ENCODE assay signal across 8 cellular contexts in the genomic region with DNA sequence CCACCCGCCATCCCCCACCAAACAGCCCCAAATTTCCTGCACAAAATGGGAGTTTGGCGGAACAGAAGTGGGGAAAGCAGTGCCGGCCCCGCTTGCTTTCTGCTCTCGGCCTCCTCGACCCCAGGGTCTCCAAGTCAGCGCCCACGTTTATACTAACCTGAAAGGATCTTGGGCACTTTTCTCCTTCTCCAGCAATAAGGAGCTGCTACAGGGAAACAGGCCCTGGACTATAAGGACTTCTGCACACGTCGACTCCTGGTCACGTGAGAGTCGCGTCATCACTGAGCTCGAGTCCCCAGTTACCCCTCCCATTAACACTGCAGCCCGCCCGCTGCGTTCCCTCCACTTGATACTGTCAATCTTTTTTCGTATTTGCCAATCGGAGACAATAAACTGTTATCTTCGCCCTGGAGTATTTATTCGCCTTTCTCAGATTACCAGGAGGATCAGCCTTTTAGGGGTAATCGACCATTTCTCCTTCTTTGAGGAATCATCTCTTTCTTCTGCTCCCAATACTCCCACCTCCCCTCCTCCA. TPM values are rescaled to one million over a fixed set of nuclear protein-coding genes. Genes with fewer than 3 reads are reported as not detected.
A peak's percentile ranks its signal among the peaks of the same experiment; 100 is the strongest.
DNase-seq lines count a peak whose midpoint lies in the region; ATAC-seq and TF ChIP-seq lines count a peak whose summit lies in the region.

A gene with protein sequence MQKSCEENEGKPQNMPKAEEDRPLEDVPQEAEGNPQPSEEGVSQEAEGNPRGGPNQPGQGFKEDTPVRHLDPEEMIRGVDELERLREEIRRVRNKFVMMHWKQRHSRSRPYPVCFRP (minus strand): TSS at position 235 of the 535 bp plus-strand sequence. CDS start 1,176 bp downstream, outside the sequence.

- no peak for TF ChIP-seq CTCF in BJ (IDR thresholded peaks at IDR 0.05; ENCODE audit: insufficient read depth, low read depth, low read length)

- H3K27me3 ChIP-seq in BJ (ENCODE audit: control insufficient read depth, insufficient read depth, low read length) = no peaks in the 10 kb centered on the region

- H3K27ac Mint-ChIP-seq in effector memory CD8-positive, alpha-beta T cell = peak within 1 kb of the TSS; percentile 96 to 97

- peaks cover 2% of the 10 kb centered on the region; the same call in 1 of the 2 replicates for H3K36me3 ChIP-seq in BJ (ENCODE audit: control insufficient read depth, insufficient read depth, low read length)

- peak within 1 kb of the TSS; percentile 97 to 98 for H3K4me3 Mint-ChIP-seq in effector memory CD8-positive, alpha-beta T cell

- peak; percentile 17 for DNase-seq in BJ (ENCODE audit: low read depth)
- peak; percentile 53 for DNase-seq in NCI-H748 treated with DMSO at 0.1 percent for 48 hours (lab: John Stamatoyannopoulos, UW)
- DNase-seq in activated CD8-positive, alpha-beta memory T cell treated with anti-CD3 and anti-CD28 coated beads for 24 hours = peak; percentile 73
- peak; percentile 35 to 40 (median 38) for DNase-seq in effector memory CD8-positive, alpha-beta T cell
- peak; percentile 96 for DNase-seq in medulla oblongata (ENCODE audit: extremely low spot score)
- peak; percentile 19 to 44 (median 44) for DNase-seq in stimulated activated CD4-positive, alpha-beta T cell treated with anti-CD3 and anti-CD28 coated beads, TNF-alpha, amount 100 ng/mL, for 48 hours (ENCODE audit: low read depth in 3 of 3)

- H3K36me3 Mint-ChIP-seq in effector memory CD8-positive, alpha-beta T cell (ENCODE audit: insufficient read depth) = peaks cover 4% of the 10 kb centered on the region

- H3K9me3 Mint-ChIP-seq in effector memory CD8-positive, alpha-beta T cell = no peaks in the 10 kb centered on the region

- POLR2A ChIA-PET in BJ (lab: Charles Lee) = no interaction called here

- H3K4me1 Mint-ChIP-seq in effector memory CD8-positive, alpha-beta T cell (ENCODE audit: low read depth in 2 of 2) = peaks cover 13 to 17% of the 10 kb centered on the region in 2 donors

- no peaks in the 10 kb centered on the region for H3K27me3 Mint-ChIP-seq in effector memory CD8-positive, alpha-beta T cell

- CTCF ChIA-PET in BJ (lab: Yijun Ruan, JAX) = interaction anchor here (1.0 kb wide), 1 partner anchor 45 kb away, joined by 3 read pairs; no protein-coding TSS in a partner anchor

- peak within 1 kb of the TSS; percentile 70 for H3K4me3 ChIP-seq in BJ (ENCODE audit: low read depth, low read length)

- ATAC-seq in GM19328 (IDR thresholded peaks at IDR 0.05; ENCODE audit: unreplicated experiment) = peak; percentile 92
- ATAC-seq in HG03520 (IDR thresholded peaks at IDR 0.05; ENCODE audit: unreplicated experiment) = peak; percentile 94
- peak; percentile 96 for ATAC-seq in effector memory CD8-positive, alpha-beta T cell (replicated peaks)

RNA-seq across cellular contexts. Expression of the gene that starts here (rescaled TPM):
- 26.7 and 76.1 TPM in 2 replicates for polyA plus RNA-seq in BJ (2011; rRNA removed)
- polyA minus RNA-seq in BJ (2011; rRNA and poly(A)+ RNA removed) = 5.9 and 7.3 TPM in 2 replicates

Comparison
In these comparisons a context has a peak if more than half of its experiments do, and no peak if none do; other contexts are left out.
1. Peak in every context shown above with its lines: DNase-seq, ATAC-seq and H3K4me3 ChIP-seq.
2. DNase-seq: peak in every context shown above with its lines; median percentile 96 in medulla oblongata; 73 in activated CD8-positive, alpha-beta memory T cell treated with anti-CD3 and anti-CD28 coated beads for 24 hours; 53 in NCI-H748 treated with DMSO at 0.1 percent for 48 hours; 44 in stimulated activated CD4-positive, alpha-beta T cell treated with anti-CD3 and anti-CD28 coated beads, TNF-alpha, amount 100 ng/mL, for 48 hours; 38 in effector memory CD8-positive, alpha-beta T cell; 17 in BJ.